25 cellular contexts compared by ENCODE assay signal in the genomic region with DNA sequence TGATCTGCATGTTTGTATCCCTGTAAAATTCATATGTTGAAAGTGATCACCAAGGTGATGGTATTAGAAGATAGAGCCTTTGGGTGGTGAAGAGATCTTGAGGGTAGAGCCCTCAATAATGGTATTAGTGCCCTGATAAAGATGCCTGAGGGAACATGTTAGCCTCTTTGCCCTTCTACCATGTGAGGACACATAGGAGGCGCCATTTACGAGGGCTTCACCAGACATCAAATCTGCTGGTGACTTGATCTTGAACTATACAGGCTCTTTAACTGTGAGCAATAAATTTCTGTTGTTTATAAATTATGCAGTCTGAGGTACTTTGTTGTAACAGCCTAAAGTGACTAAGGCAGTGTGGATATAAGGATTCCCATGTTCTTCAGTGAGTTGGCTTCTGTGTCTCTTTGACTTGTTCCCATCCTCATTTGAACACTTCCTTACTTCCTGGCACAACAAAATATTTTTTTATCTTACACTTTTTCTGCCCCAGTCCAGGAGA. TPM values are rescaled to one million over a fixed set of nuclear protein-coding genes. Genes with fewer than 3 reads are reported as not detected.
DNase-seq lines count a peak whose midpoint lies in the region; ATAC-seq and TF ChIP-seq lines count a peak whose summit lies in the region.
"Had no signal": no experiment of that assay in that cellular context is flagged by ENCODE, and none has a peak within 500 bp of the region (broad histone marks: within the 10 kb centered on the region; RNA-seq: fewer than 3 reads in every experiment).

No MANE protein-coding gene starts in this region.

- H3K27ac ChIP-seq in Karpas-422 (ENCODE audit: low read length) = peak overlapping the region; percentile 58
- H3K27ac ChIP-seq in caudate nucleus (ENCODE audit: low read depth, low read length) = no peak overlapping the region
- H3K27ac ChIP-seq: pancreas, Peyer's patch, tibial artery had no signal

- H3K4me1 ChIP-seq in Karpas-422 (ENCODE audit: low read length) = peaks cover 38% of the 10 kb centered on the region

- no peaks in the 10 kb centered on the region for H3K9me2 ChIP-seq in Karpas-422 (replicated peaks; ENCODE audit: insufficient read depth, low read length)

- peak overlapping the region; percentile 0 for H3K4me2 ChIP-seq in Karpas-422 (ENCODE audit: low read depth, low read length, poor library complexity, severe bottlenecking)
- H3K4me2 ChIP-seq: smooth muscle cell had no signal

- H3K27me3 ChIP-seq in Karpas-422 (ENCODE audit: low read length) = no peaks in the 10 kb centered on the region
- H3K27me3 ChIP-seq: pancreas, Peyer's patch, tibial artery had no signal

- no peak for DNase-seq in AG09309 (ENCODE audit: low read depth)
- peak; percentile 56 for DNase-seq in Karpas-422
- DNase-seq in fibroblast of peridontal ligament (ENCODE audit: extremely low read depth) = peak; percentile 51
- no peak for DNase-seq in NCI-H345 treated with DMSO at 0.1 percent for 48 hours (lab: John Stamatoyannopoulos, UW; ENCODE audit: unreplicated experiment)
- DNase-seq in caudate nucleus (lab: John Stamatoyannopoulos, UW) = no peak
- DNase-seq in mucosa of gallbladder (ENCODE audit: low spot score) = no peak
- DNase-seq: activated CD4-positive, alpha-beta T cell treated with anti-CD3 and anti-CD28 coated beads for 4 hours; activated effector memory CD4-positive, alpha-beta T cell treated with Interleukin-2 at 50 U/mL for 16 hours; activated T-cell treated with anti-CD3 and anti-CD28 coated beads for 4 hours; aorta; CD8-positive, alpha-beta T cell; glutamatergic neuron; MV-4-11; NCI-H524; nephron progenitor cell; NK-92 treated with Interleukin-12 subunit alpha and Interleukin-12 subunit beta, amount 100 ng/mL, for 24 hours; pancreas; Peyer's patch; stimulated activated CD4-positive, alpha-beta T cell treated with anti-CD3 and anti-CD28 coated beads, Interleukin-2, amount 100 ng/mL, for 24 hours; tibial artery had no signal

- peaks cover 68% of the 10 kb centered on the region for H3K36me3 ChIP-seq in Karpas-422 (ENCODE audit: insufficient read depth, low read length)
- H3K36me3 ChIP-seq: lower lobe of right lung, pancreas, Peyer's patch, tibial artery had no signal

- H3K9ac ChIP-seq in Karpas-422 (ENCODE audit: low read length) = no peak overlapping the region

- TF ChIP-seq CTCF in AG09309 (IDR thresholded peaks at IDR 0.05; ENCODE audit: control insufficient read depth, insufficient read depth, low read depth, low read length, missing control alignments) = peak; percentile 2
- peak; percentile 38 for TF ChIP-seq CTCF in WI38 (IDR thresholded peaks at IDR 0.05; ENCODE audit: low read depth, low read length)

- H2AFZ ChIP-seq in Karpas-422 (ENCODE audit: low read length) = no peak overlapping the region

- no peaks in the 10 kb centered on the region; the same call in 1 of the 2 replicates for H3K9me3 ChIP-seq in Karpas-422 (ENCODE audit: low read length)
- H3K9me3 ChIP-seq: lower lobe of right lung, pancreas, Peyer's patch, tibial artery had no signal

- no peak overlapping the region for H3K4me3 ChIP-seq in AG09309 (ENCODE audit: control insufficient read depth, low read depth, low read length)
- H3K4me3 ChIP-seq in Karpas-422 (ENCODE audit: low read length) = no peak overlapping the region
- H3K4me3 ChIP-seq in WI38 (ENCODE audit: low read depth, low read length) = no peak overlapping the region
- H3K4me3 ChIP-seq: pancreas, Peyer's patch, smooth muscle cell, tibial artery had no signal

- no peaks in the 10 kb centered on the region for H4K20me1 ChIP-seq in Karpas-422 (ENCODE audit: insufficient read depth, low read depth, low read length)

- ATAC-seq in HG03196 (IDR thresholded peaks at IDR 0.05; ENCODE audit: unreplicated experiment) = no peak
- ATAC-seq: CD8-positive, alpha-beta T cell; HCT116 had no signal

- H3K79me2 ChIP-seq in Karpas-422 (ENCODE audit: low read length) = peaks cover 90% of the 10 kb centered on the region

RNA-seq across cellular contexts. Expression of gene MOB1B, which starts 11.8 kb away (rescaled TPM):
- 25.3 and 55.6 TPM in 2 replicates for total RNA-seq in Karpas-422 (2014; rRNA removed; shearing (Covaris generic); ENCODE audit: low replicate concordance)
- 18.6 TPM for total RNA-seq in mucosa of gallbladder

Comparison
In these comparisons a context has a peak if more than half of its experiments do, and no peak if none do; other contexts are left out.
1. DNase-seq: peak in Karpas-422 (single experiment) and fibroblast of peridontal ligament (single experiment); none in AG09309 (single experiment), NCI-H345 treated with DMSO at 0.1 percent for 48 hours (single experiment), caudate nucleus (0 of 61) and mucosa of gallbladder (single experiment).